Comparison of ENCODE assay signal across 8 cellular contexts in the genomic region with DNA sequence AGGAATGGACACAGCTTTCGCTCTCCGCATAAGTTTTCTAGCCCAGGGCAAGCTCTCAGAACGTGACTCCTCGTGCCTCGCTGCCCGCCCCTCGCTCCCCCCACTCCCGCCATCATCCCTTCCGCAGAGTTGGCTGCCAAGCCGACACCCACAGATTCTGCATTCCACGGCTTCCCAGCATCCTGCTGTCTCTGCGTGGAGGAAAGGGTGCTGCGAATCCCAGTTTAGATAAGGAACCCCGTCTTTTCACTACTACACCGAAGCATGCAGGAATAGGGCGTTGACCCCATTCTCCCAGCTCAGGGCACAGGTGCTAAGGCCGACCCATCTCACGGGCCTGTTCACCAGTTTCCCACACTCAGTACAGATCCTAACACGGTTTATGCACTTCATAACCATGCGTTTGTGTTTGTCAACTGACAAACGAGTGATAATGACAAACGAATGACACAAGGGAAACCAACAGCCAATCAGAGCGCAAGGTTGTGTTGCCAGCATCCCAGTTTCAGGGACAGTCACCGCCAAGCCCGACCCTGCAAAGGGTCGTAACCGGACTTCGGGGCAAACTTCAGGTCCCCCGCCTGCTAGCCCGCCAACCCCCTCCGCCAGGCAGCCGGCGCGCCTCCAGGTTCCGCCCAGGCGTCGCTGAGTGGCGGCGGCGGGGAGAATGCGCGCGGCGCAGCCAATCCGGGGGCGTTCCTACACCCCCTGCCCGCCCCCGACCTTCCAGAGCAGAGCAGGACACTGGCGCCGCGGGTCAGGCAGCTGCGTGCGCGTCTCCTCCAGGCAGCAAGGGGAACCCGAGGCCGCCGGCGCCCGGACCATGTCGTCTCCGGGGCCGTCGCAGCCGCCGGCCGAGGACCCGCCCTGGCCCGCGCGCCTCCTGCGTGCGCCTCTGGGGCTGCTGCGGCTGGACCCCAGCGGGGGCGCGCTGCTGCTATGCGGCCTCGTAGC. TPM values are rescaled to one million over a fixed set of nuclear protein-coding genes. Genes with fewer than 3 reads are reported as not detected.
A peak's percentile ranks its signal among the peaks of the same experiment; 100 is the strongest.
DNase-seq lines count a peak whose midpoint lies in the region; ATAC-seq and TF ChIP-seq lines count a peak whose summit lies in the region.

A gene (plus strand): TSS at position 729 of the 954 bp plus-strand sequence. CDS start 95 bp downstream, at position 824.

- peak within 1 kb of the TSS; percentile 70 for H4K8ac ChIP-seq in neuronal stem cell (ENCODE audit: low read depth, low read length)

- no peak within 1 kb of the TSS for H3K4ac ChIP-seq in neuronal stem cell (ENCODE audit: low read length)

- H2BK12ac ChIP-seq in neuronal stem cell (ENCODE audit: low read length): peak within 1 kb of the TSS; percentile 92

- H2BK15ac ChIP-seq in neuronal stem cell (ENCODE audit: low read length): peak within 1 kb of the TSS; percentile 74

- peak; percentile 65 for TF ChIP-seq POLR2A in Raji (IDR thresholded peaks at IDR 0.05; ENCODE audit: insufficient read depth, low read depth, low read length)

- peak; percentile 28 for TF ChIP-seq CTCF in foreskin keratinocyte (conservative IDR thresholded peaks at IDR 0.05)

- no CpG with 5 or more reads among the region's 78 CpGs for WGBS in neuronal stem cell (ENCODE audit: extremely low coverage in 2 of 2, insufficient read length in 2 of 2, insufficient replicate concordance in 1 of 2), 2 donors

- peak within 1 kb of the TSS; percentile 58 to 83 for H3K4me3 ChIP-seq in neuronal stem cell (ENCODE audit: low read length in 2 of 2)
- H3K4me3 ChIP-seq in subcutaneous abdominal adipose tissue (ENCODE audit: low read depth in 1 of 5, low read length in 5 of 5): peak within 1 kb of the TSS; percentile 69 to 99 (median 94)

- peaks cover 2% of the 10 kb centered on the region for H3K79me1 ChIP-seq in neuronal stem cell (ENCODE audit: low read depth, low read length)

- no peaks in the 10 kb centered on the region for H3K4me1 ChIP-seq in foreskin keratinocyte
- H3K4me1 ChIP-seq in neuronal stem cell (ENCODE audit: control insufficient read depth in 2 of 2, insufficient read depth in 1 of 2, low read depth in 1 of 2, low read length in 2 of 2): peaks cover 8 to 12% of the 10 kb centered on the region in 2 donors
- H3K4me1 ChIP-seq in subcutaneous abdominal adipose tissue (ENCODE audit: control insufficient read depth in 5 of 5, insufficient read depth in 5 of 5, low read length in 5 of 5): peaks cover 0 to 26% (median 19%) of the 10 kb centered on the region in 5 donors

- H3K27ac ChIP-seq in foreskin keratinocyte: no peak within 1 kb of the TSS
- H3K27ac ChIP-seq in neuronal stem cell (replicated peaks; ENCODE audit: low read length): peak within 1 kb of the TSS; percentile 32
- H3K27ac ChIP-seq in subcutaneous abdominal adipose tissue (ENCODE audit: low read depth, low read length): peak within 1 kb of the TSS; percentile 79

- H3K36me3 ChIP-seq in neuronal stem cell (replicated peaks in 1 of 2; ENCODE audit: control insufficient read depth in 2 of 2, insufficient read depth in 2 of 2, low read length in 2 of 2) (no peaks in the 10 kb centered on the region), subcutaneous abdominal adipose tissue (ENCODE audit: control insufficient read depth in 5 of 5, insufficient read depth in 5 of 5, low read length in 5 of 5) (no peaks in the 10 kb centered on the region)

- H3K27me3 ChIP-seq in foreskin keratinocyte (no peaks in the 10 kb centered on the region), neuronal stem cell (ENCODE audit: control insufficient read depth in 3 of 3, insufficient read depth in 3 of 3, low read depth in 1 of 3, low read length in 3 of 3) (peaks cover 0 to 14% (median 8%) of the 10 kb centered on the region in 3 experiments), subcutaneous abdominal adipose tissue (ENCODE audit: control insufficient read depth in 5 of 5, insufficient read depth in 4 of 5, low read length in 5 of 5) (no peaks in the 10 kb centered on the region)

- peak within 1 kb of the TSS; percentile 79 for H2AK5ac ChIP-seq in neuronal stem cell (ENCODE audit: low read depth, low read length)

- peak within 1 kb of the TSS; percentile 99 for H2AFZ ChIP-seq in neuronal stem cell (ENCODE audit: low read length)

- peak within 1 kb of the TSS; percentile 10 for H4K91ac ChIP-seq in neuronal stem cell (ENCODE audit: low read depth, low read length, poor library complexity)

- H3K4me2 ChIP-seq in neuronal stem cell (ENCODE audit: insufficient read depth, low read length, poor library complexity, severe bottlenecking): peak within 1 kb of the TSS; percentile 82

- DNase-seq in DMS53 (lab: John Stamatoyannopoulos, UW): peak; percentile 88
- peak; percentile 76 for DNase-seq in HuH-7.5 (ENCODE audit: low spot score)
- peak; percentile 76 for DNase-seq in activated gamma-delta T cell treated with Interleukin-2 at 50 U/mL for 16 hours
- DNase-seq in foreskin keratinocyte: peak in 1 of 2 donors; percentile 60
- peak; percentile 84 for DNase-seq in neuronal stem cell (ENCODE audit: low spot score)

- H3K9me3 ChIP-seq in neuronal stem cell (replicated peaks in 1 of 2; ENCODE audit: control insufficient read depth in 2 of 2, insufficient read depth in 1 of 2, low read depth in 1 of 2, low read length in 2 of 2): no peaks in the 10 kb centered on the region
- no peaks in the 10 kb centered on the region for H3K9me3 ChIP-seq in subcutaneous abdominal adipose tissue (ENCODE audit: control insufficient read depth in 5 of 5, low read length in 5 of 5)

- peak within 1 kb of the TSS; percentile 88 for H2BK120ac ChIP-seq in neuronal stem cell (ENCODE audit: low read depth, low read length)

- peak within 1 kb of the TSS; percentile 93 for H3K18ac ChIP-seq in neuronal stem cell (ENCODE audit: low read length)

- peak within 1 kb of the TSS; percentile 98 for H3K23ac ChIP-seq in neuronal stem cell (ENCODE audit: low read depth, low read length, poor library complexity)

- H3K9ac ChIP-seq in neuronal stem cell (ENCODE audit: low read depth, low read length, poor library complexity) (peak within 1 kb of the TSS; percentile 91), subcutaneous abdominal adipose tissue (ENCODE audit: low read length in 5 of 5) (peak within 1 kb of the TSS; percentile 61 to 81 (median 75))

- H2BK5ac ChIP-seq in neuronal stem cell (ENCODE audit: low read length): peak within 1 kb of the TSS; percentile 94

- ATAC-seq in GM21526 (IDR thresholded peaks at IDR 0.05; ENCODE audit: low FRiP score, unreplicated experiment): peak; percentile 96
- ATAC-seq in foreskin keratinocyte: peak; percentile 93

- H3K14ac ChIP-seq in neuronal stem cell (ENCODE audit: low read length): peak within 1 kb of the TSS; percentile 99

RNA-seq across cellular contexts. Expression of the gene that starts here (rescaled TPM):
- 3.3 and 3.6 TPM in 2 replicates for total RNA-seq in foreskin keratinocyte
- 1.2 and 1.5 TPM in 2 replicates for polyA plus RNA-seq in foreskin keratinocyte
- 4.4 TPM for polyA plus RNA-seq in neuronal stem cell (2013, experiment 1 of 2)
- polyA plus RNA-seq in neuronal stem cell (2013, experiment 2 of 2): 4.5 TPM
